Comparison of ENCODE assay signal across 20 cellular contexts in the genomic region with DNA sequence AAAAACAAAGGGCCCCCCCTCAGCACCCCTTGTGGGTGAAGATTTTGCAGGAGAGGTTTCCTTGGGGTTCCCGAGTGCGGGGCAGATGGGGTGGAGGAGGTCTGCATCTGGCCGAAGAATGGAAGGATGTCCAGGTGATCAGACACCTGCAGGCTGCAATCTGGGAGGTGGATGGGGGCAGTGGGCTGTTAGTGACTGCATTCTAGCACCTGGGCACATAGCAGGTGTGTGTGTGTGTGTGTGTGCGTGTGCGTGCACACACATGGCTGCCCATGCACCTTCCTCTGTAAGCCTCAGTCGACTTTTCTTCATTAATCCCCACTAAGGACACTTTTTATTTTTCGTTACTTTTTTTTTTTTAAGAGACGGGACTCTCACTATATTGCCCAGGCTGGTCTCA. TPM values are rescaled to one million over a fixed set of nuclear protein-coding genes. Genes with fewer than 3 reads are reported as not detected.
DNase-seq lines count a peak whose midpoint lies in the region; TF ChIP-seq lines count a peak whose summit lies in the region.
"Had no signal": no experiment of that assay in that cellular context is flagged by ENCODE, and none has a peak within 500 bp of the region (broad histone marks: within the 10 kb centered on the region; RNA-seq: fewer than 3 reads in every experiment).

No MANE protein-coding gene starts in this region.

- H3K9me3 Mint-ChIP-seq in nephron (no peaks in the 10 kb centered on the region), type B pancreatic cell (no peaks in the 10 kb centered on the region)
- H3K9me3 Mint-ChIP-seq: CD4-positive, alpha-beta memory T cell had no signal

- peaks cover 26% of the 10 kb centered on the region for H3K27me3 Mint-ChIP-seq in nephron (ENCODE audit: low read depth)
- H3K27me3 Mint-ChIP-seq in type B pancreatic cell = peaks cover 10% of the 10 kb centered on the region
- H3K27me3 Mint-ChIP-seq: CD4-positive, alpha-beta memory T cell had no signal

- H3K27ac ChIP-seq in VCaP = peak overlapping the region; percentile 21; the same call in 1 of the 2 replicates
- H3K27ac ChIP-seq: Peyer's patch, SJCRH30 had no signal

- TF ChIP-seq CTCF in VCaP (conservative IDR thresholded peaks at IDR 0.05) = no peak
- TF ChIP-seq CTCF in nephron (IDR thresholded peaks at IDR 0.05; ENCODE audit: unreplicated experiment in 3 of 3) = no peak
- TF ChIP-seq CTCF in type B pancreatic cell (conservative IDR thresholded peaks at IDR 0.05) = no peak
- no peak for TF ChIP-seq CTCF in lower leg skin (IDR thresholded peaks at IDR 0.05)

- H3K36me3 Mint-ChIP-seq in nephron (ENCODE audit: low read depth) (no peaks in the 10 kb centered on the region), type B pancreatic cell (no peaks in the 10 kb centered on the region)
- H3K36me3 Mint-ChIP-seq: CD4-positive, alpha-beta memory T cell had no signal

- no peak overlapping the region for H3K4me3 ChIP-seq in lower leg skin (ENCODE audit: low read depth, poor library complexity, severe bottlenecking)
- H3K4me3 ChIP-seq: Peyer's patch had no signal

- WGBS in lower leg skin, 2 donors = 57% methylated on average over 8 of the region's 8 CpGs

- H3K27ac Mint-ChIP-seq in nephron (peak overlapping the region in 2 of 3 experiments; percentile 4 to 20), type B pancreatic cell (peak overlapping the region; percentile 48)

- H3K4me1 Mint-ChIP-seq in nephron (peaks cover 11% of the 10 kb centered on the region), type B pancreatic cell (ENCODE audit: unreplicated experiment) (no peaks in the 10 kb centered on the region)

- H3K4me3 Mint-ChIP-seq in nephron (no peak overlapping the region), type B pancreatic cell (no peak overlapping the region)
- H3K4me3 Mint-ChIP-seq: CD4-positive, alpha-beta memory T cell had no signal

- intact Hi-C loops in lower leg skin (cut with DNase I; ENCODE audit: low total_unique reads) = no loop called here

- TF ChIP-seq POLR2A in lower leg skin (IDR thresholded peaks at IDR 0.05) = no peak

- DNase-seq in NAMALWA (ENCODE audit: low spot score) = peak; percentile 36
- DNase-seq in type B pancreatic cell (ENCODE audit: extremely low spot score, unreplicated experiment) = no peak
- DNase-seq in DMS153 (lab: John Stamatoyannopoulos, UW) = no peak
- DNase-seq in lower leg skin (ENCODE audit: low spot score in 2 of 2) = no peak
- DNase-seq in 8988T = no peak
- DNase-seq: Calu3; CD4-positive, alpha-beta memory T cell; GF-D8; IMR-90; Karpas-422; MV-4-11; NCI-H187 treated with DMSO at 0.1 percent for 48 hours; NCI-H510A; NK-92 treated with Interleukin-12 subunit alpha and Interleukin-12 subunit beta, amount 100 ng/mL, for 24 hours; Peyer's patch had no signal

RNA-seq across cellular contexts. Expression of a gene that starts 0.5 kb away (rescaled TPM):
- total RNA-seq in type B pancreatic cell (ENCODE audit: low replicate concordance) (2.1 TPM in 1 of 2 replicates, not detected in the other), lower leg skin (under 1 TPM in 1 of 4 donors, not detected in 3; 0.10 TPM)
- total RNA-seq: Calu3; CD4-positive, alpha-beta memory T cell; H4; IMR-90; M059J had no signal

RNA-seq across cellular contexts. Expression of a gene that starts 10.1 kb away (rescaled TPM):
- total RNA-seq in type B pancreatic cell (ENCODE audit: low replicate concordance) (0.59 and 1.2 TPM in 2 replicates), lower leg skin (not detected)
- total RNA-seq: M059J, Peyer's patch had no signal

RNA-seq across cellular contexts. Expression of a gene that starts 23.7 kb away (rescaled TPM):
- 107 and 133 TPM in 2 replicates for total RNA-seq in type B pancreatic cell (ENCODE audit: low replicate concordance)
- total RNA-seq in lower leg skin = 100 to 1,000 TPM in 3 of 4 donors, 10 to 100 TPM in 1; 95.9 to 126 (median 120) TPM

RNA-seq across cellular contexts. Expression of a gene that starts 36.6 kb away (rescaled TPM):
- total RNA-seq in type B pancreatic cell (ENCODE audit: low replicate concordance) (0.92 and 2.1 TPM in 2 replicates), lower leg skin (1 to 10 TPM in 1 of 4 donors, under 1 TPM in 1, not detected in 2; 0.91 to 4.2 TPM)

RNA-seq across cellular contexts. Expression of a gene that starts 43.6 kb away (rescaled TPM):
- total RNA-seq in type B pancreatic cell (ENCODE audit: low replicate concordance) (78.5 and 155 TPM in 2 replicates), lower leg skin (100 to 1,000 TPM in 1 of 4 donors, 10 to 100 TPM in 3; 79.0 to 115 (median 84.5) TPM)
